Comparison of ENCODE assay signal across 8 cellular contexts in genomic region chr6:34196116-34196832, GRCh38. TPM values are rescaled to one million over a fixed set of nuclear protein-coding genes. Genes with fewer than 3 reads are reported as not detected.
A peak's percentile ranks its signal among the peaks of the same experiment; 100 is the strongest.
DNase-seq lines count a peak whose midpoint lies in the region; ATAC-seq and TF ChIP-seq lines count a peak whose summit lies in the region.

No MANE protein-coding gene starts in this region.

- peak; percentile 99 for TF ChIP-seq CTCF in HFFc6 (IDR thresholded peaks at IDR 0.05)

- H3K4me1 ChIP-seq in duodenal mucosa (ENCODE audit: control insufficient read depth in 1 of 2, insufficient read depth in 2 of 2, low read length in 2 of 2): peaks cover 5 to 6% of the 10 kb centered on the region in 2 donors

- peaks cover 15% of the 10 kb centered on the region for H3K4me1 Mint-ChIP-seq in HFFc6 (ENCODE audit: low read depth)
- H3K4me1 Mint-ChIP-seq in activated CD4-positive, alpha-beta memory T cell treated with anti-CD3 and anti-CD28 coated beads for 36 hours (ENCODE audit: low read depth): peaks cover 15% of the 10 kb centered on the region

- no peaks in the 10 kb centered on the region for H3K9me3 Mint-ChIP-seq in HFFc6
- H3K9me3 Mint-ChIP-seq in activated CD4-positive, alpha-beta memory T cell treated with anti-CD3 and anti-CD28 coated beads for 36 hours: no peaks in the 10 kb centered on the region

- peak overlapping the region; percentile 65 to 70 for H3K9ac ChIP-seq in duodenal mucosa (ENCODE audit: low read depth in 1 of 2, low read length in 2 of 2)

- no peak for ATAC-seq in GM21717 (IDR thresholded peaks at IDR 0.05; ENCODE audit: unreplicated experiment)

- no peaks in the 10 kb centered on the region for H3K36me3 Mint-ChIP-seq in HFFc6 (ENCODE audit: low read depth)
- no peaks in the 10 kb centered on the region for H3K36me3 Mint-ChIP-seq in activated CD4-positive, alpha-beta memory T cell treated with anti-CD3 and anti-CD28 coated beads for 36 hours

- H3K27ac ChIP-seq in duodenal mucosa (ENCODE audit: low read depth, low read length): no peak overlapping the region

- peaks cover 3 to 5% of the 10 kb centered on the region in 2 donors for H3K27me3 ChIP-seq in duodenal mucosa (ENCODE audit: control insufficient read depth in 1 of 2, insufficient read depth in 2 of 2, low read length in 2 of 2)

- POLR2A ChIA-PET in activated CD4-positive, alpha-beta memory T cell treated with anti-CD3 and anti-CD28 coated beads for 36 hours (lab: Charles Lee): interaction anchor here (1.1 to 1.4 kb wide), 4 partner anchors 14 to 219 kb away, joined by 3 to 6 read pairs (median 4); no protein-coding TSS in a partner anchor

- no peaks in the 10 kb centered on the region; the same call in 1 of the 2 replicates for H3K27me3 Mint-ChIP-seq in HFFc6 (ENCODE audit: insufficient read depth)
- no peaks in the 10 kb centered on the region for H3K27me3 Mint-ChIP-seq in activated CD4-positive, alpha-beta memory T cell treated with anti-CD3 and anti-CD28 coated beads for 36 hours

- H3K36me3 ChIP-seq in duodenal mucosa (ENCODE audit: control insufficient read depth in 1 of 2, insufficient read depth in 2 of 2, low read length in 2 of 2): no peaks in the 10 kb centered on the region

- H3K27ac Mint-ChIP-seq in HFFc6: no peak overlapping the region
- no peak overlapping the region for H3K27ac Mint-ChIP-seq in activated CD4-positive, alpha-beta memory T cell treated with anti-CD3 and anti-CD28 coated beads for 36 hours

- intact Hi-C loops in activated CD4-positive, alpha-beta memory T cell treated with anti-CD3 and anti-CD28 coated beads for 36 hours (cut with micrococcal nuclease): loop anchor here (1.0 to 2.0 kb wide), 5 partner anchors 29 to 219 kb away; partner anchors contain the start of genes HMGA1 and NUDT3

- H3K4me3 Mint-ChIP-seq in HFFc6: peak overlapping the region; percentile 88
- peak overlapping the region; percentile 72 for H3K4me3 Mint-ChIP-seq in activated CD4-positive, alpha-beta memory T cell treated with anti-CD3 and anti-CD28 coated beads for 36 hours

- H3K4me3 ChIP-seq in duodenal mucosa (ENCODE audit: low read depth in 1 of 2, low read length in 2 of 2): peak overlapping the region; percentile 73 to 82

- peak; percentile 85 for DNase-seq in GDM1 (lab: John Stamatoyannopoulos, UW)
- peak; percentile 49 for DNase-seq in HFFc6
- DNase-seq in NCI-H460 (ENCODE audit: extremely low read depth, low read depth): peak; percentile 40
- DNase-seq in activated CD4-positive, alpha-beta memory T cell treated with anti-CD3 and anti-CD28 coated beads for 36 hours: peak; percentile 91
- DNase-seq in medulla oblongata (ENCODE audit: extremely low spot score): peak; percentile 88
- DNase-seq in stimulated activated CD4-positive, alpha-beta T cell treated with anti-CD3 and anti-CD28 coated beads, TNF-alpha, amount 100 ng/mL, for 24 hours (ENCODE audit: low read depth in 3 of 3): peak; percentile 77 to 89 (median 78)

- CTCF ChIA-PET in activated CD4-positive, alpha-beta memory T cell treated with anti-CD3 and anti-CD28 coated beads for 36 hours (lab: Charles Lee): interaction anchor here (0.6 to 4.2 kb wide), 43 partner anchors 9 to 485 kb away, joined by 3 to 42 read pairs (median 4); partner anchors contain the start of genes HMGA1, NUDT3, SMIM29 and UQCC2

- H3K9me3 ChIP-seq in duodenal mucosa (ENCODE audit: control insufficient read depth in 1 of 2, low read length in 2 of 2): no peaks in the 10 kb centered on the region

RNA-seq across cellular contexts. Expression of gene HMGA1, which starts 40.4 kb away (rescaled TPM):
- total RNA-seq in HFFc6 (2021; fragmentation: NEBNext Ultra II Directional; extraction: Animal tissue kit (Norgen Biotek cat#: 25700)): 1,000 to 10,000 TPM in 4 of 6 experiments, 100 to 1,000 TPM in 2; 687 to 1,047 (median 1,018) TPM
- 211 and 242 TPM in 2 replicates for total RNA-seq in NCI-H460 (2014; rRNA removed; shearing (Covaris generic))
- 143 and 147 TPM in 2 replicates for polyA plus RNA-seq in NCI-H460 (2014; cell fraction: nucleus; rRNA removed)
- 100 to 1,000 TPM; 422 to 429 TPM for total RNA-seq in activated CD4-positive, alpha-beta memory T cell treated with anti-CD3 and anti-CD28 coated beads for 36 hours

RNA-seq across cellular contexts. Expression of gene GRM4, which starts 50.4 kb away (rescaled TPM):
- total RNA-seq in HFFc6 (2021; fragmentation: NEBNext Ultra II Directional; extraction: Animal tissue kit (Norgen Biotek cat#: 25700)): under 1 TPM in 2 of 6 experiments, not detected in 4; 0.12 to 0.14 TPM
- not detected in 2 replicates for total RNA-seq in NCI-H460 (2014; rRNA removed; shearing (Covaris generic))
- not detected in 2 replicates for polyA plus RNA-seq in NCI-H460 (2014; cell fraction: nucleus; rRNA removed)
- total RNA-seq in activated CD4-positive, alpha-beta memory T cell treated with anti-CD3 and anti-CD28 coated beads for 36 hours: under 1 TPM in 1 of 2 experiments, not detected in 1; 0.05 TPM

RNA-seq across cellular contexts. Expression of gene SMIM29, which starts 52.5 kb away (rescaled TPM):
- total RNA-seq in HFFc6 (2021; fragmentation: NEBNext Ultra II Directional; extraction: Animal tissue kit (Norgen Biotek cat#: 25700)): 10 to 100 TPM; 35.0 to 44.8 (median 36.9) TPM
- 11.2 and 12.4 TPM in 2 replicates for total RNA-seq in NCI-H460 (2014; rRNA removed; shearing (Covaris generic))
- polyA plus RNA-seq in NCI-H460 (2014; cell fraction: nucleus; rRNA removed): 37.4 and 66.9 TPM in 2 replicates
- 10 to 100 TPM; 22.4 to 25.2 TPM for total RNA-seq in activated CD4-positive, alpha-beta memory T cell treated with anti-CD3 and anti-CD28 coated beads for 36 hours

Comparison
In these comparisons a context has a peak if more than half of its experiments do, and no peak if none do; other contexts are left out.
1. DNase-seq: peak in every context shown above with its lines; median percentile 91 in activated CD4-positive, alpha-beta memory T cell treated with anti-CD3 and anti-CD28 coated beads for 36 hours; 88 in medulla oblongata; 85 in GDM1; 78 in stimulated activated CD4-positive, alpha-beta T cell treated with anti-CD3 and anti-CD28 coated beads, TNF-alpha, amount 100 ng/mL, for 24 hours; 49 in HFFc6; 40 in NCI-H460.